Comparison of ENCODE assay signal across 8 cellular contexts in genomic region chr21:16588433-16588860, GRCh38.
DNase-seq lines count a peak whose midpoint lies in the region; ATAC-seq, FAIRE-seq and TF ChIP-seq lines count a peak whose summit lies in the region.

No MANE protein-coding gene starts in this region.

- no peak for ATAC-seq in GM18870 (IDR thresholded peaks at IDR 0.05; ENCODE audit: unreplicated experiment)
- ATAC-seq in natural killer cell treated with Interleukin-12 subunit alpha and Interleukin-12 subunit beta and Interleukin-15 and Interleukin-18, amount 100 ng/mL, for 72 hours = no peak

- H3K4me2 ChIP-seq in keratinocyte (ENCODE audit: control insufficient read depth, extremely low read depth, insufficient read depth, low read depth, low read length) = peak overlapping the region; percentile 98

- H3K4me1 ChIP-seq in keratinocyte (ENCODE audit: control insufficient read depth, extremely low read depth, insufficient read depth, low read length) = peaks cover 21% of the 10 kb centered on the region

- no peaks in the 10 kb centered on the region for H3K27me3 Mint-ChIP-seq in chondrocyte (ENCODE audit: low read depth)
- H3K27me3 Mint-ChIP-seq in natural killer cell treated with Interleukin-12 subunit alpha and Interleukin-12 subunit beta and Interleukin-15 and Interleukin-18, amount 100 ng/mL, for 72 hours = no peaks in the 10 kb centered on the region

- H3K9ac ChIP-seq in keratinocyte (ENCODE audit: control insufficient read depth, extremely low read depth, insufficient read depth, low read length) = peak overlapping the region; percentile 79

- no peak overlapping the region for H3K27ac Mint-ChIP-seq in chondrocyte (ENCODE audit: unreplicated experiment)
- no peak overlapping the region for H3K27ac Mint-ChIP-seq in natural killer cell treated with Interleukin-12 subunit alpha and Interleukin-12 subunit beta and Interleukin-15 and Interleukin-18, amount 100 ng/mL, for 72 hours

- H3K27ac ChIP-seq in keratinocyte (ENCODE audit: control insufficient read depth, insufficient read depth, low read length) (peak overlapping the region; percentile 91), substantia nigra (ENCODE audit: low read depth, low read length, poor library complexity, severe bottlenecking) (peak overlapping the region; percentile 95)

- H3K9me1 ChIP-seq in keratinocyte (ENCODE audit: control insufficient read depth, extremely low read depth, insufficient read depth, low read length) = no peaks in the 10 kb centered on the region

- FAIRE-seq in keratinocyte (lab: Jason Lieb, UNC) = peak; percentile 55

- H3K36me3 ChIP-seq in keratinocyte (ENCODE audit: control insufficient read depth in 2 of 2, extremely low read depth in 1 of 2, insufficient read depth in 2 of 2, low read length in 2 of 2) = no peaks in the 10 kb centered on the region

- DNase-seq in AG10803 (ENCODE audit: low read depth) = peak; percentile 70
- DNase-seq in NCI-H2107 (lab: John Stamatoyannopoulos, UW) = peak; percentile 28
- DNase-seq in chondrocyte (ENCODE audit: low spot score) = peak; percentile 86
- DNase-seq in keratinocyte (ENCODE audit: low read depth, low spot score) = peak; percentile 25
- DNase-seq in substantia nigra (lab: John Stamatoyannopoulos, UW) = peak; percentile 24 to 91 (median 79)
- no peak for DNase-seq in natural killer cell treated with Interleukin-12 subunit alpha and Interleukin-12 subunit beta and Interleukin-15 and Interleukin-18, amount 100 ng/mL, for 72 hours (ENCODE audit: low spot score)
- no peak for DNase-seq in T-helper 1 cell

- H3K36me3 Mint-ChIP-seq in chondrocyte (ENCODE audit: low read depth) = no peaks in the 10 kb centered on the region
- H3K36me3 Mint-ChIP-seq in natural killer cell treated with Interleukin-12 subunit alpha and Interleukin-12 subunit beta and Interleukin-15 and Interleukin-18, amount 100 ng/mL, for 72 hours = no peaks in the 10 kb centered on the region

- TF ChIP-seq CTCF in AG10803 (conservative IDR thresholded peaks at IDR 0.05; ENCODE audit: low read length) = no peak
- TF ChIP-seq CTCF in chondrocyte (IDR thresholded peaks at IDR 0.05) = no peak
- no peak for TF ChIP-seq CTCF in keratinocyte (optimal IDR thresholded peaks at IDR 0.05 in 1 of 3, IDR thresholded peaks at IDR 0.05 in 1 of 3, conservative IDR thresholded peaks at IDR 0.05 in 1 of 3; ENCODE audit: extremely low read depth in 1 of 3, insufficient read depth in 2 of 3, low read length in 3 of 3)

- H4K20me1 ChIP-seq in keratinocyte (ENCODE audit: control insufficient read depth, extremely low read depth, insufficient read depth, low read length) = no peaks in the 10 kb centered on the region

- H3K9me3 ChIP-seq in keratinocyte (ENCODE audit: control insufficient read depth, low read depth, low read length) = no peaks in the 10 kb centered on the region

- no peaks in the 10 kb centered on the region for H3K9me3 Mint-ChIP-seq in chondrocyte (ENCODE audit: low read depth)
- peaks cover 3% of the 10 kb centered on the region for H3K9me3 Mint-ChIP-seq in natural killer cell treated with Interleukin-12 subunit alpha and Interleukin-12 subunit beta and Interleukin-15 and Interleukin-18, amount 100 ng/mL, for 72 hours

- peaks cover 14% of the 10 kb centered on the region for H3K4me1 Mint-ChIP-seq in chondrocyte (ENCODE audit: low read depth)
- H3K4me1 Mint-ChIP-seq in natural killer cell treated with Interleukin-12 subunit alpha and Interleukin-12 subunit beta and Interleukin-15 and Interleukin-18, amount 100 ng/mL, for 72 hours (ENCODE audit: low read depth in 2 of 2) = no peaks in the 10 kb centered on the region

- H3K4me3 ChIP-seq in AG10803 (ENCODE audit: low read length) = peak overlapping the region; percentile 59
- peak overlapping the region; percentile 36 to 68 (median 56) for H3K4me3 ChIP-seq in keratinocyte (ENCODE audit: control insufficient read depth in 2 of 3, extremely low read depth in 1 of 3, insufficient read depth in 2 of 3, low read depth in 1 of 3, low read length in 3 of 3)

- no peaks in the 10 kb centered on the region for H3K27me3 ChIP-seq in keratinocyte (ENCODE audit: control insufficient read depth, extremely low read depth, insufficient read depth, low read length)

- dilution Hi-C loops in keratinocyte (cut with MboI; ENCODE audit: extremely low pct_ligation_motif_present, low sequenced_read_pairs) = no loop called here

- H3K4me3 Mint-ChIP-seq in chondrocyte (ENCODE audit: unreplicated experiment) = no peak overlapping the region
- H3K4me3 Mint-ChIP-seq in natural killer cell treated with Interleukin-12 subunit alpha and Interleukin-12 subunit beta and Interleukin-15 and Interleukin-18, amount 100 ng/mL, for 72 hours = no peak overlapping the region

- H2AFZ ChIP-seq in keratinocyte (ENCODE audit: control insufficient read depth, low read length) = peak overlapping the region; percentile 70

- no peaks in the 10 kb centered on the region for H3K79me2 ChIP-seq in keratinocyte (ENCODE audit: control insufficient read depth, insufficient read depth, low read length)

Comparison
In these comparisons a context has a peak if more than half of its experiments do, and no peak if none do; other contexts are left out.
1. DNase-seq: peak in AG10803 (single experiment), NCI-H2107 (single experiment), chondrocyte (single experiment), keratinocyte (single experiment) and substantia nigra (49 of 49); none in natural killer cell treated with Interleukin-12 subunit alpha and Interleukin-12 subunit beta and Interleukin-15 and Interleukin-18, amount 100 ng/mL, for 72 hours (single experiment) and T-helper 1 cell (0 of 5).